In genomic region chr13:36420437-36420891, GRCh38 we compare ENCODE assay signal across 8 cellular contexts. TPM values are rescaled to one million over a fixed set of nuclear protein-coding genes. Genes with fewer than 3 reads are reported as not detected.
A peak's percentile ranks its signal among the peaks of the same experiment; 100 is the strongest.
DNase-seq lines count a peak whose midpoint lies in the region; FAIRE-seq and TF ChIP-seq lines count a peak whose summit lies in the region.

No MANE protein-coding gene starts in this region.

- H4K20me1 ChIP-seq in osteoblast (ENCODE audit: insufficient read depth, low read length): no peaks in the 10 kb centered on the region

- FAIRE-seq in urothelium cell line (lab: Jason Lieb, UNC): no peak

- H3K4me1 ChIP-seq in osteoblast (ENCODE audit: insufficient read depth, low read length): peaks cover 11% of the 10 kb centered on the region

- H3K27me3 ChIP-seq in osteoblast (ENCODE audit: insufficient read depth, low read length): no peaks in the 10 kb centered on the region

- H3K4me3 ChIP-seq in LNCaP clone FGC (ENCODE audit: low read depth, low read length) (no peak overlapping the region), fibroblast of villous mesenchyme (ENCODE audit: low read depth, low read length) (no peak overlapping the region), osteoblast (ENCODE audit: insufficient read depth, low read length) (no peak overlapping the region)

- H2AFZ ChIP-seq in osteoblast (ENCODE audit: low read length): no peak overlapping the region

- peak; percentile 45 for DNase-seq in GF-D8 (lab: John Stamatoyannopoulos, UW)
- peak; percentile 14 for DNase-seq in GOT3 (lab: John Stamatoyannopoulos, UW)
- DNase-seq in LNCaP clone FGC (ENCODE audit: low read depth): peak; percentile 6
- peak; percentile 61 for DNase-seq in RPMI8226
- DNase-seq in activated T-helper 1 cell treated with Interleukin-2 at 50 U/mL for 16 hours (ENCODE audit: low read depth): peak; percentile 10
- DNase-seq in fibroblast of villous mesenchyme (ENCODE audit: low read depth): peak; percentile 68
- DNase-seq in osteoblast (ENCODE audit: insufficient read length, low spot score, missing footprints): peak; percentile 85
- peak; percentile 72 for DNase-seq in urothelium cell line (ENCODE audit: low spot score)

- no peaks in the 10 kb centered on the region for H3K79me2 ChIP-seq in osteoblast (ENCODE audit: insufficient read depth, low read length)

- H3K27ac ChIP-seq in osteoblast (ENCODE audit: low read depth, low read length): no peak overlapping the region

- TF ChIP-seq CTCF in LNCaP clone FGC (IDR thresholded peaks at IDR 0.05; ENCODE audit: control insufficient read depth, extremely low read depth, insufficient read depth) (peak; percentile 86), fibroblast of villous mesenchyme (IDR thresholded peaks at IDR 0.05; ENCODE audit: insufficient read depth, low read depth, low read length) (peak; percentile 93), osteoblast (IDR thresholded peaks at IDR 0.05; ENCODE audit: extremely low read depth, low read depth, low read length) (peak; percentile 96)

- no peaks in the 10 kb centered on the region for H3K36me3 ChIP-seq in osteoblast (ENCODE audit: insufficient read depth, low read length)

- no peaks in the 10 kb centered on the region for H3K9me3 ChIP-seq in osteoblast (ENCODE audit: low read depth, low read length)

- no peak overlapping the region for H3K4me2 ChIP-seq in osteoblast (ENCODE audit: insufficient read depth, low read length)

RNA-seq across cellular contexts. Expression of gene CCNA1, which starts 11.8 kb away (rescaled TPM):
- under 0.01 and 0.43 TPM in 2 replicates for total RNA-seq in fibroblast of villous mesenchyme
- total RNA-seq in osteoblast: not detected in 2 replicates

Comparison
In these comparisons a context has a peak if more than half of its experiments do, and no peak if none do; other contexts are left out.
1. DNase-seq: peak in every context shown above with its lines; median percentile 85 in osteoblast; 72 in urothelium cell line; 68 in fibroblast of villous mesenchyme; 61 in RPMI8226; 45 in GF-D8; 14 in GOT3; 10 in activated T-helper 1 cell treated with Interleukin-2 at 50 U/mL for 16 hours; 6 in LNCaP clone FGC.